In genomic region chr1:147242449-147243227, GRCh38 we compare ENCODE assay signal across 1 cellular context.
TF ChIP-seq lines count a peak whose summit lies in the region.

TSS of gene CHD1L (plus strand) at chr1:147242684. CDS start at chr1:147242704, 20 bp downstream.

TF ChIP-seq in HepG2, 621 proteins besides CTCF, POLR2A, EP300 and RAD21 (continued from another document and continues in another):
- peak; percentile 53; the same call in 1 of the 2 replicates for TF ChIP-seq MXD3 (CRISPR knock-in tag; IDR thresholded peaks at IDR 0.05)
- TF ChIP-seq ZNF512B (CRISPR knock-in tag; IDR thresholded peaks at IDR 0.05; ENCODE audit: borderline replicate concordance), result no peak
- TF ChIP-seq JUN (CRISPR knock-in tag; IDR thresholded peaks at IDR 0.05), result no peak
- no peak for TF ChIP-seq ELK4 (CRISPR knock-in tag; IDR thresholded peaks at IDR 0.05; ENCODE audit: borderline replicate concordance)
- TF ChIP-seq HCFC1 (IDR thresholded peaks at IDR 0.05; ENCODE audit: low read depth, low read length), result no peak
- peak; percentile 66; the same call in 1 of the 2 replicates for TF ChIP-seq ATF7-NPFF (CRISPR knock-in tag; IDR thresholded peaks at IDR 0.05; ENCODE audit: low read depth)
- no peak for TF ChIP-seq ATF5 (CRISPR knock-in tag; IDR thresholded peaks at IDR 0.05; ENCODE audit: low read depth)
- no peak for TF ChIP-seq FOXO4 (CRISPR knock-in tag; conservative IDR thresholded peaks at IDR 0.05)
- peak; percentile 89 for TF ChIP-seq KDM2A (CRISPR knock-in tag; IDR thresholded peaks at IDR 0.05; ENCODE audit: borderline replicate concordance, low read depth)
- peak; percentile 75; the same call in 1 of the 2 replicates for TF ChIP-seq ZFP82 (CRISPR knock-in tag; IDR thresholded peaks at IDR 0.05; ENCODE audit: borderline replicate concordance)
- TF ChIP-seq ZNF550 (CRISPR knock-in tag; IDR thresholded peaks at IDR 0.05; ENCODE audit: borderline replicate concordance), result 0 out of 2 replicates have a peak, but pooled peaks have one; percentile 75
- TF ChIP-seq CBX1 (IDR thresholded peaks at IDR 0.05; ENCODE audit: low read depth), result peak; percentile 58
- TF ChIP-seq ZNF740 (CRISPR knock-in tag; IDR thresholded peaks at IDR 0.05), result no peak
- TF ChIP-seq ATF2 (CRISPR knock-in tag; IDR thresholded peaks at IDR 0.05), result peak; percentile 80
- no peak for TF ChIP-seq RFX3 (CRISPR knock-in tag; IDR thresholded peaks at IDR 0.05)
- peak; percentile 78 for TF ChIP-seq ZNF232 (CRISPR knock-in tag; IDR thresholded peaks at IDR 0.05; ENCODE audit: borderline replicate concordance)
- TF ChIP-seq ZFP91 (CRISPR knock-in tag; IDR thresholded peaks at IDR 0.05; ENCODE audit: borderline replicate concordance), result peak; percentile 86
- no peak for TF ChIP-seq ZNF251 (CRISPR knock-in tag; IDR thresholded peaks at IDR 0.05)
- no peak for TF ChIP-seq NFIB (CRISPR knock-in tag; IDR thresholded peaks at IDR 0.05; ENCODE audit: borderline replicate concordance)
- TF ChIP-seq ZNF557 (CRISPR knock-in tag; IDR thresholded peaks at IDR 0.05), result peak; percentile 82
- peak; percentile 26; the same call in 1 of the 2 replicates for TF ChIP-seq ZNF143 (CRISPR knock-in tag; IDR thresholded peaks at IDR 0.05)
- TF ChIP-seq KDM4B (CRISPR knock-in tag; IDR thresholded peaks at IDR 0.05), result 0 out of 2 replicates have a peak, but pooled peaks have one; percentile 49
- peak; percentile 47 for TF ChIP-seq HNRNPLL (IDR thresholded peaks at IDR 0.05; ENCODE audit: low read depth, low read length, poor library complexity, severe bottlenecking)
- TF ChIP-seq GATA4 (IDR thresholded peaks at IDR 0.05; ENCODE audit: borderline replicate concordance, low read depth), result no peak
- TF ChIP-seq SNAI1 (CRISPR knock-in tag; IDR thresholded peaks at IDR 0.05; ENCODE audit: borderline replicate concordance), result no peak
- TF ChIP-seq ZNF468 (CRISPR knock-in tag; IDR thresholded peaks at IDR 0.05), result peak; percentile 77; the same call in 1 of the 2 replicates
- TF ChIP-seq PAX8 (CRISPR knock-in tag; IDR thresholded peaks at IDR 0.05; ENCODE audit: borderline replicate concordance), result no peak
- no peak for TF ChIP-seq RARG (CRISPR knock-in tag; IDR thresholded peaks at IDR 0.05; ENCODE audit: low read depth)
- no peak for TF ChIP-seq NBN (conservative IDR thresholded peaks at IDR 0.05)
- TF ChIP-seq SRSF1 (optimal IDR thresholded peaks at IDR 0.05; ENCODE audit: low read depth, low read length), result no peak
- peak; percentile 74; the same call in 1 of the 2 replicates for TF ChIP-seq MIER2 (CRISPR knock-in tag; IDR thresholded peaks at IDR 0.05)
- TF ChIP-seq SATB2 (CRISPR knock-in tag; IDR thresholded peaks at IDR 0.05), result no peak
- TF ChIP-seq AKAP8 (CRISPR knock-in tag; IDR thresholded peaks at IDR 0.05), result no peak
- no peak for TF ChIP-seq ATF6 (CRISPR knock-in tag; conservative IDR thresholded peaks at IDR 0.05)
- TF ChIP-seq HNRNPH1 (optimal IDR thresholded peaks at IDR 0.05; ENCODE audit: low read depth, low read length), result no peak
- no peak for TF ChIP-seq ZBTB39 (CRISPR knock-in tag; IDR thresholded peaks at IDR 0.05)
- peak; percentile 53 for TF ChIP-seq SPEN (CRISPR knock-in tag; IDR thresholded peaks at IDR 0.05; ENCODE audit: low read depth)
- TF ChIP-seq KAT2B (IDR thresholded peaks at IDR 0.05; ENCODE audit: borderline replicate concordance, low read depth, low read length), result no peak
- no peak for TF ChIP-seq SNRNP70 (IDR thresholded peaks at IDR 0.05; ENCODE audit: low read depth, low read length)
- peak; percentile 76 for TF ChIP-seq SMC3 (IDR thresholded peaks at IDR 0.05; ENCODE audit: low read length)
- no peak for TF ChIP-seq ZBTB1 (CRISPR knock-in tag; IDR thresholded peaks at IDR 0.05; ENCODE audit: borderline replicate concordance)
- TF ChIP-seq EEA1 (CRISPR knock-in tag; IDR thresholded peaks at IDR 0.05; ENCODE audit: borderline replicate concordance), result 0 out of 2 replicates have a peak, but pooled peaks have one; percentile 9
- no peak for TF ChIP-seq CCAR2 (optimal IDR thresholded peaks at IDR 0.05; ENCODE audit: low read depth, low read length)
- peak; percentile 84 for TF ChIP-seq HOXA3 (CRISPR knock-in tag; IDR thresholded peaks at IDR 0.05)
- TF ChIP-seq ZNF275 (CRISPR knock-in tag; IDR thresholded peaks at IDR 0.05; ENCODE audit: borderline replicate concordance), result peak; percentile 28; the same call in 1 of the 2 replicates
- no peak for TF ChIP-seq PCBP2 (optimal IDR thresholded peaks at IDR 0.05; ENCODE audit: low read depth, low read length, poor library complexity, severe bottlenecking)
- no peak for TF ChIP-seq ZMYM2 (CRISPR knock-in tag; IDR thresholded peaks at IDR 0.05)
- TF ChIP-seq HNF4G (IDR thresholded peaks at IDR 0.05; ENCODE audit: borderline replicate concordance, low read depth, low read length), result no peak
- TF ChIP-seq HNF4G (CRISPR knock-in tag; IDR thresholded peaks at IDR 0.05; ENCODE audit: borderline replicate concordance, low read depth), result 0 out of 2 replicates have a peak, but pooled peaks have one; percentile 44
- TF ChIP-seq ELF3 (CRISPR knock-in tag; IDR thresholded peaks at IDR 0.05), result peak; percentile 76
- peak; percentile 69; the same call in 1 of the 2 replicates for TF ChIP-seq ZNF367 (CRISPR knock-in tag; IDR thresholded peaks at IDR 0.05; ENCODE audit: borderline replicate concordance)
- TF ChIP-seq ZNF530 (CRISPR knock-in tag; IDR thresholded peaks at IDR 0.05; ENCODE audit: low read depth), result no peak
- TF ChIP-seq ZNF382 (CRISPR knock-in tag; IDR thresholded peaks at IDR 0.05; ENCODE audit: borderline replicate concordance), result no peak
- no peak; the same call in 1 of the 2 replicates for TF ChIP-seq ZNF746 (CRISPR knock-in tag; IDR thresholded peaks at IDR 0.05)
- 0 out of 2 replicates have a peak, but pooled peaks have one; percentile 75 for TF ChIP-seq ZNF713 (CRISPR knock-in tag; IDR thresholded peaks at IDR 0.05)
